In the genomic region with DNA sequence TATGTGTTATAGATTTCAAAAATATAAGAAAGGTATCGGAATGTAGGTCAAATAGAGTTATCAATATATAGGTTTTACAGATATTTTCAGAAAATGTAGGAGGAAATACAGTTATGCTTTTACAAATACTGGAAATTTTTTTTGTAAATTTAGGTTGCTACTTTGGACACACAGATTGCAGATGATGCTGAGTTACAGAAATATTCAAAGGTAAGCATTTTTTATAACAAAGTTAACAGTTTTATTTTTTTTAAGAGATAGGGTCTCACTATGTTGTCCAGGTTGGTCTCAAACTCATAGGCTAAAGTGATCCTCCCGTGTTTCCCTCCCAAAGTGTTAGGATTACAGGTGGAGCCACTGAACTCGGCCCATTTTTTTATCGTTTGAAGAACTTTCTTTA, we compare ENCODE assay signal across 24 cellular contexts.
DNase-seq lines count a peak whose midpoint lies in the region; ATAC-seq, FAIRE-seq and TF ChIP-seq lines count a peak whose summit lies in the region.
"Had no signal": no experiment of that assay in that cellular context is flagged by ENCODE, and none has a peak within 500 bp of the region (broad histone marks: within the 10 kb centered on the region; RNA-seq: fewer than 3 reads in every experiment).

No MANE protein-coding gene starts in this region.

- no peak overlapping the region for H3K4me3 Mint-ChIP-seq in GM23338
- H3K4me3 Mint-ChIP-seq: B cell; CD4-positive, alpha-beta T cell; CD8-positive, alpha-beta T cell had no signal

- H3K9me3 ChIP-seq in A549: no peaks in the 10 kb centered on the region
- no peaks in the 10 kb centered on the region for H3K9me3 ChIP-seq in K562 (replicated peaks; ENCODE audit: control insufficient read depth, insufficient read depth, low read depth, low read length)
- H3K9me3 ChIP-seq in kidney (ENCODE audit: control insufficient read depth in 1 of 2, low read length in 2 of 2): no peaks in the 10 kb centered on the region
- H3K9me3 ChIP-seq: BLaER1 treated with 17β-estradiol and CSF1 and Interleukin-3, amounts not matched to agents 10 nM and 100 nM had no signal

- 91% methylated on average over 4 of the region's 4 CpGs for WGBS in A549 (ENCODE audit: missing lambda C conversion rate)
- 3% methylated on average over 4 of the region's 4 CpGs for WGBS in K562 (ENCODE audit: insufficient coverage, low coverage, missing lambda C conversion rate)

- H3K9ac ChIP-seq in K562 (ENCODE audit: insufficient read depth in 1 of 2, low read depth in 2 of 2, low read length in 2 of 2) (no peak overlapping the region), kidney (ENCODE audit: low read length in 2 of 2) (no peak overlapping the region)
- H3K9ac ChIP-seq: BLaER1 treated with 17β-estradiol and CSF1 and Interleukin-3, amounts not matched to agents 10 nM and 100 nM had no signal

- TF ChIP-seq EP300 in A549 (IDR thresholded peaks at IDR 0.05): no peak
- no peak for TF ChIP-seq EP300 in K562 (IDR thresholded peaks at IDR 0.05; ENCODE audit: low read length)

- no peaks in the 10 kb centered on the region for H3K79me2 ChIP-seq in GM23338 (replicated peaks; ENCODE audit: insufficient read depth)
- no peaks in the 10 kb centered on the region for H3K79me2 ChIP-seq in K562 (ENCODE audit: control insufficient read depth, insufficient read depth, low read length)

- H3K36me3 ChIP-seq in GM23338 (ENCODE audit: insufficient read depth): peaks cover 15% of the 10 kb centered on the region; the same call in 1 of the 2 replicates
- H3K36me3 ChIP-seq in K562 (ENCODE audit: control insufficient read depth, insufficient read depth, low read length): no peaks in the 10 kb centered on the region
- peaks cover 4 to 29% of the 10 kb centered on the region in 2 donors for H3K36me3 ChIP-seq in kidney (ENCODE audit: control insufficient read depth in 1 of 2, insufficient read depth in 2 of 2, low read length in 2 of 2)
- H3K36me3 ChIP-seq: BLaER1 treated with 17β-estradiol and CSF1 and Interleukin-3, amounts not matched to agents 10 nM and 100 nM had no signal

- no peaks in the 10 kb centered on the region for H3K9me3 Mint-ChIP-seq in GM23338
- H3K9me3 Mint-ChIP-seq: CD4-positive, alpha-beta T cell; CD8-positive, alpha-beta T cell had no signal

- BruUV-seq in K562 (replicated peaks; lab: Mats Ljungman, UMichigan): no TSS peak

- H3K27ac Mint-ChIP-seq in GM23338: no peak overlapping the region
- H3K27ac Mint-ChIP-seq: B cell; CD4-positive, alpha-beta T cell; CD8-positive, alpha-beta T cell had no signal

- in situ Hi-C loops in K562 (cut with MboI): no loop called here

- peaks cover 5% of the 10 kb centered on the region for H3K4me1 Mint-ChIP-seq in GM23338
- H3K4me1 Mint-ChIP-seq: B cell had no signal

- peaks cover 50% of the 10 kb centered on the region for H3K36me3 Mint-ChIP-seq in GM23338 (ENCODE audit: low read depth)

- H3K4me1 ChIP-seq in A549: no peaks in the 10 kb centered on the region
- no peaks in the 10 kb centered on the region for H3K4me1 ChIP-seq in GM23338 (ENCODE audit: insufficient read depth)
- no peaks in the 10 kb centered on the region for H3K4me1 ChIP-seq in K562 (replicated peaks in 1 of 2; ENCODE audit: control insufficient read depth in 2 of 2, insufficient read depth in 2 of 2, low read length in 2 of 2)
- H3K4me1 ChIP-seq in kidney (ENCODE audit: control insufficient read depth in 1 of 2, insufficient read depth in 1 of 2, low read depth in 1 of 2, low read length in 2 of 2): no peaks in the 10 kb centered on the region
- H3K4me1 ChIP-seq: BLaER1 treated with 17β-estradiol and CSF1 and Interleukin-3, amounts not matched to agents 10 nM and 100 nM had no signal

- TF ChIP-seq CTCF in A549 (IDR thresholded peaks at IDR 0.05) (no peak), GM23338 (conservative IDR thresholded peaks at IDR 0.05; ENCODE audit: low read depth in 2 of 2) (no peak), K562 (IDR thresholded peaks at IDR 0.05 in 2 of 3, conservative IDR thresholded peaks at IDR 0.05 in 1 of 3; ENCODE audit: insufficient read depth in 2 of 3, low read depth in 1 of 3, low read length in 3 of 3) (no peak), kidney (IDR thresholded peaks at IDR 0.05; ENCODE audit: borderline replicate concordance, extremely low read depth, insufficient read depth) (no peak)

- intact Hi-C loops in K562 (cut with micrococcal nuclease): no loop called here
- intact Hi-C loops in kidney (cut with DNase I): no loop called here
- intact Hi-C loops in cardiac septum (cut with DNase I): no loop called here

- H3K27ac ChIP-seq in A549 (no peak overlapping the region), GM23338 (ENCODE audit: low read depth) (0 out of 2 replicates have a peak overlapping the region, but pooled peaks have one; percentile 40), K562 (ENCODE audit: extremely low read depth, low read depth, low read length) (no peak overlapping the region), kidney (ENCODE audit: low read depth in 2 of 2, low read length in 2 of 2) (no peak overlapping the region)
- H3K27ac ChIP-seq: BLaER1 treated with 17β-estradiol and CSF1 and Interleukin-3, amounts not matched to agents 10 nM and 100 nM; C4-2B had no signal

- H3K4me2 ChIP-seq in A549 (no peak overlapping the region), GM23338 (no peak overlapping the region), K562 (ENCODE audit: insufficient read depth, low read length) (no peak overlapping the region)
- H3K4me2 ChIP-seq: BLaER1 treated with 17β-estradiol and CSF1 and Interleukin-3, amounts not matched to agents 10 nM and 100 nM had no signal

- H4K20me1 ChIP-seq in GM23338 (replicated peaks; ENCODE audit: insufficient read depth) (0 out of 2 replicates have a peak, but pooled peaks cover 3% of the 10 kb centered on the region), K562 (replicated peaks; ENCODE audit: control insufficient read depth, insufficient read depth, low read length) (no peaks in the 10 kb centered on the region)
- H4K20me1 ChIP-seq: BLaER1 treated with 17β-estradiol and CSF1 and Interleukin-3, amounts not matched to agents 10 nM and 100 nM had no signal

- H3K9me2 ChIP-seq in GM23338 (ENCODE audit: insufficient read depth): no peaks in the 10 kb centered on the region

- no peak overlapping the region for H2AFZ ChIP-seq in GM23338
- no peak overlapping the region for H2AFZ ChIP-seq in K562 (ENCODE audit: low read depth, low read length)

- H3K9me1 ChIP-seq in K562 (ENCODE audit: control insufficient read depth, insufficient read depth, low read length): no peaks in the 10 kb centered on the region

- no peaks in the 10 kb centered on the region for H3K27me3 ChIP-seq in GM23338 (ENCODE audit: insufficient read depth)
- peaks cover 2 to 12% of the 10 kb centered on the region in 2 experiments; a peak in 2 of 5 replicates for H3K27me3 ChIP-seq in K562 (ENCODE audit: control insufficient read depth in 2 of 2, insufficient read depth in 2 of 2, low read length in 2 of 2)
- H3K27me3 ChIP-seq: BLaER1 treated with 17β-estradiol and CSF1 and Interleukin-3, amounts not matched to agents 10 nM and 100 nM had no signal

- TF ChIP-seq POLR2A in A549 (IDR thresholded peaks at IDR 0.05; ENCODE audit: low read length) (no peak), K562 (conservative IDR thresholded peaks at IDR 0.05) (no peak)

- CTCF ChIA-PET in A549 (lab: Yijun Ruan, JAX) (no interaction called here), K562 (lab: Yijun Ruan, JAX; ENCODE audit: low intra/inter-chr PET ratio) (no interaction called here)

- no peak overlapping the region for H3K4me3 ChIP-seq in A549
- no peak overlapping the region for H3K4me3 ChIP-seq in GM23338
- no peak overlapping the region for H3K4me3 ChIP-seq in K562
- no peak overlapping the region for H3K4me3 ChIP-seq in kidney (ENCODE audit: low read length in 2 of 2)
- H3K4me3 ChIP-seq: BLaER1 treated with 17β-estradiol and CSF1 and Interleukin-3, amounts not matched to agents 10 nM and 100 nM; GM12878 had no signal

- DNase-seq in A549 (ENCODE audit: low read depth in 1 of 2, low spot score in 1 of 2): no peak
- no peak for DNase-seq in GM23338 (ENCODE audit: low spot score)
- DNase-seq in K562 (ENCODE audit: extremely low read depth in 1 of 4, low spot score in 3 of 4): no peak
- DNase-seq in kidney: no peak
- no peak for DNase-seq in cardiac septum (ENCODE audit: low spot score)
- no peak for DNase-seq in GM19240 (ENCODE audit: insufficient read length, low spot score)
- DNase-seq: 8988T; AML-193; CD4-positive, alpha-beta T cell; CD8-positive, alpha-beta T cell; DMS 273 treated with DMSO at 0.1 percent for 48 hours; DMS153; DMS53; DMS79; DND-41; GDM1 had no signal

- peaks cover 2% of the 10 kb centered on the region for H3K27me3 Mint-ChIP-seq in GM23338 (ENCODE audit: insufficient read depth, low read depth, poor library complexity)
- H3K27me3 Mint-ChIP-seq: B cell; CD4-positive, alpha-beta T cell had no signal

- FAIRE-seq in A549 (lab: Jason Lieb, UNC) (no peak), K562 (lab: Jason Lieb, UNC) (no peak), kidney (lab: Jason Lieb, UNC) (peak; percentile 65)
- FAIRE-seq: A204.1, GM12878, GM12892, GM18507 had no signal

- no peak for ATAC-seq in A549
- ATAC-seq in GM23338: no peak
- no peak for ATAC-seq in K562
- no peak for ATAC-seq in HG03097 (IDR thresholded peaks at IDR 0.05; ENCODE audit: low FRiP score, unreplicated experiment)
- ATAC-seq: CD8-positive, alpha-beta T cell; GM12878 had no signal

- POLR2A ChIA-PET in A549 (lab: Yijun Ruan, JAX) (no interaction called here), K562 (lab: Yijun Ruan, JAX) (interaction anchor here (0.9 kb wide), 1 partner anchor 33 kb away, joined by 4 read pairs; no protein-coding TSS in a partner anchor)

- no peaks in the 10 kb centered on the region for H3F3A ChIP-seq in GM23338 (replicated peaks; ENCODE audit: low read depth)

- TF ChIP-seq RAD21 in A549 (conservative IDR thresholded peaks at IDR 0.05 in 1 of 2, IDR thresholded peaks at IDR 0.05 in 1 of 2) (no peak), K562 (CRISPR knock-in tag; conservative IDR thresholded peaks at IDR 0.05 in 1 of 2, IDR thresholded peaks at IDR 0.05 in 1 of 2) (no peak)

TF ChIP-seq in A549, 52 proteins besides CTCF, POLR2A, EP300 and RAD21:
- TF ChIP-seq ESRRA (IDR thresholded peaks at IDR 0.05; ENCODE audit: borderline replicate concordance, low read length): no peak
- TF ChIP-seq MAFK (IDR thresholded peaks at IDR 0.05; ENCODE audit: partially characterized antibody): peak; percentile 31
TF ChIP-seq in A549: peak in this region for 1.

TF ChIP-seq in K562, 482 proteins besides CTCF, POLR2A, EP300 and RAD21 (continues in another document):
- TF ChIP-seq RBM25 (IDR thresholded peaks at IDR 0.05; ENCODE audit: low read depth, low read length, severe bottlenecking) (no peak), FOXJ2 (tag; IDR thresholded peaks at IDR 0.05) (no peak), ZFP30 (CRISPR knock-in tag; IDR thresholded peaks at IDR 0.05; ENCODE audit: borderline replicate concordance) (no peak)
